Comparison of ENCODE assay signal across 30 cellular contexts in genomic region chr9:6072442-6072841, GRCh38.
"Had no signal": no experiment of that assay in that cellular context is flagged by ENCODE, and none has a peak within 500 bp of the region (broad histone marks: within the 10 kb centered on the region; RNA-seq: fewer than 3 reads in every experiment).

No MANE protein-coding gene starts in this region.

- DNase-seq: activated B cell treated with CpG ODN at 0.5 μM for 24 hours; activated CD4-positive, alpha-beta T cell treated with anti-CD3 and anti-CD28 coated beads for 48 hours; activated CD4-positive, alpha-beta T cell treated with anti-CD3 and anti-CD28 coated beads, Interleukin-2, amount 50 U/mL, for 1 hour; activated CD4-positive, alpha-beta T cell treated with anti-CD3 and anti-CD28 coated beads, Interleukin-2, amount 50 U/mL, for 48 hours; activated CD8-positive, alpha-beta memory T cell treated with anti-CD3 and anti-CD28 coated beads for 24 hours; activated CD8-positive, alpha-beta T cell treated with anti-CD3 and anti-CD28 coated beads for 36 hours; activated effector memory CD4-positive, alpha-beta T cell treated with Interleukin-2 at 50 U/mL for 16 hours; activated gamma-delta T cell treated with Interleukin-2 at 50 U/mL for 16 hours; activated naive CD4-positive, alpha-beta T cell treated with anti-CD3 and anti-CD28 coated beads, Interleukin-2, amount 50 U/mL, for 16 hours; activated naive CD4-positive, alpha-beta T cell treated with Interleukin-2 at 50 U/mL for 16 hours; activated T-cell treated with anti-CD3 and anti-CD28 coated beads, Interleukin-2, amount 50 U/mL, for 4 hours; amniotic stem cell; anterior cingulate cortex; brain microvascular endothelial cell; dermis blood vessel endothelial cell; effector CD4-positive, alpha-beta T cell; effector memory CD8-positive, alpha-beta T cell; erythroblast; esophagus squamous epithelium; foreskin melanocyte; heart right ventricle; T-helper 17 cell; T1000; WERI-Rb-1 had no signal

- H3K27ac ChIP-seq: brain microvascular endothelial cell, coronary artery, esophagus squamous epithelium, gastroesophageal sphincter, heart right ventricle, WERI-Rb-1 had no signal

- H3K9me3 ChIP-seq: esophagus squamous epithelium, gastroesophageal sphincter had no signal

- FAIRE-seq: astrocyte, bronchial epithelial cell had no signal

- H3K4me1 ChIP-seq: gastroesophageal sphincter had no signal

- H3K4me3 ChIP-seq: coronary artery, esophagus squamous epithelium, gastroesophageal sphincter, heart right ventricle had no signal

- H3K27me3 ChIP-seq: brain microvascular endothelial cell, esophagus squamous epithelium, gastroesophageal sphincter, heart right ventricle had no signal

- H3K36me3 ChIP-seq: brain microvascular endothelial cell, esophagus squamous epithelium, gastroesophageal sphincter, heart right ventricle, WERI-Rb-1 had no signal

- ATAC-seq: activated CD4-positive, CD25-positive, alpha-beta regulatory T cell treated with anti-CD3 and anti-CD28 coated beads, Interleukin-2, amount 50 U/mL, for 24 hours; activated CD8-positive, alpha-beta T cell treated with anti-CD3 and anti-CD28 coated beads for 36 hours; activated T-cell treated with anti-CD3 and anti-CD28 coated beads, Interleukin-2, amount 50 U/mL, for 4 hours; activated T-helper 17 cell treated with anti-CD3 and anti-CD28 coated beads, Interleukin-2, amount 50 U/mL, for 72 hours; effector memory CD8-positive, alpha-beta T cell; gastroesophageal sphincter; T-helper 17 cell had no signal
